27 cellular contexts compared by ENCODE assay signal in the genomic region with DNA sequence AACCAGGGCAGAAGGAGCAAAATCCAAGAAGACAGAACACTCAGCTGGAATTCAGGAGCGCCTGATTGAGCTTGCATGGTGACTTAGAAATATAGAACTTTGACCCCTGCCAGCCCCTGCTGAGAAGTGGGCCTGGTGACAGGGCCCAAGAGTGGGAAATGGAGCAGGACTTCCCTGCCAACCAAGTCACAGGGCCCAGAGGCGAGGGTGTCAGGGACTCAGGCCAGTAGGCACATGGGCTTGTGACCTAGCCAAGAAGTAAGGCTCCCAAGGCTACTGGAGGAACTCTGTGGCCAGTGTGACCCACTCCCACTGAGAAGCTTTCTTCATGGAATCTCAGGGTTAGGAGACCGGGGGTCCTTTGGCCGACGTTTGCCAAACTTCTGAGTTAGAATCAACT. TPM values are rescaled to one million over a fixed set of nuclear protein-coding genes. Genes with fewer than 3 reads are reported as not detected.
DNase-seq lines count a peak whose midpoint lies in the region; ATAC-seq and TF ChIP-seq lines count a peak whose summit lies in the region.
"Had no signal": no experiment of that assay in that cellular context is flagged by ENCODE, and none has a peak within 500 bp of the region (broad histone marks: within the 10 kb centered on the region; RNA-seq: fewer than 3 reads in every experiment).

No MANE protein-coding gene starts in this region.

- no peak overlapping the region for H2AK5ac ChIP-seq in mesenchymal stem cell (ENCODE audit: low read length, severe bottlenecking)

- H3K79me2 ChIP-seq in Karpas-422 (ENCODE audit: low read length) = peaks cover 61% of the 10 kb centered on the region

- no peaks in the 10 kb centered on the region for H4K20me1 ChIP-seq in Karpas-422 (ENCODE audit: insufficient read depth, low read depth, low read length)

- no peak overlapping the region for H2BK5ac ChIP-seq in mesenchymal stem cell (ENCODE audit: low read depth, low read length, poor library complexity, severe bottlenecking)

- no peaks in the 10 kb centered on the region for H3K9me2 ChIP-seq in Karpas-422 (replicated peaks; ENCODE audit: insufficient read depth, low read length)

- no peak overlapping the region for H2BK120ac ChIP-seq in mesenchymal stem cell (ENCODE audit: low read depth, low read length)

- H3K27me3 ChIP-seq in right atrium auricular region = no peaks in the 10 kb centered on the region
- no peaks in the 10 kb centered on the region for H3K27me3 ChIP-seq in Karpas-422 (ENCODE audit: low read length)
- peaks cover 0 to 13% of the 10 kb centered on the region in 2 experiments for H3K27me3 ChIP-seq in mesenchymal stem cell (ENCODE audit: control insufficient read depth in 1 of 2, insufficient read depth in 1 of 2, low read length in 2 of 2)
- no peaks in the 10 kb centered on the region for H3K27me3 ChIP-seq in gastrocnemius medialis
- H3K27me3 ChIP-seq: SJSA1 had no signal

- no peaks in the 10 kb centered on the region for H3K36me3 ChIP-seq in right atrium auricular region
- H3K36me3 ChIP-seq in Karpas-422 (ENCODE audit: insufficient read depth, low read length) = no peaks in the 10 kb centered on the region
- H3K36me3 ChIP-seq in mesenchymal stem cell (ENCODE audit: control insufficient read depth in 1 of 2, insufficient read depth in 2 of 2, low read depth in 1 of 2, low read length in 2 of 2) = no peaks in the 10 kb centered on the region
- no peaks in the 10 kb centered on the region for H3K36me3 ChIP-seq in gastrocnemius medialis
- H3K36me3 ChIP-seq: SJSA1 had no signal

- H3K79me1 ChIP-seq in mesenchymal stem cell (replicated peaks; ENCODE audit: low read length, poor library complexity, severe bottlenecking) = peaks cover 36% of the 10 kb centered on the region

- intact Hi-C loops in left cardiac atrium (cut with DNase I) = no loop called here
- intact Hi-C loops in gastrocnemius medialis (cut with DNase I; ENCODE audit: low total_unique reads) = no loop called here
- intact Hi-C loops in CD14-positive monocyte (cut with micrococcal nuclease) = loop anchor here (5.0 to 10.0 kb wide), 2 partner anchors 46 to 73 kb away; no protein-coding TSS in a partner anchor

- in situ Hi-C loops in gastrocnemius medialis (cut with MboI; ENCODE audit: low sequenced_read_pairs in 4 of 4) = no loop called here

- no peak overlapping the region for H3K4me3 ChIP-seq in right atrium auricular region
- no peak overlapping the region for H3K4me3 ChIP-seq in Karpas-422 (ENCODE audit: low read length)
- H3K4me3 ChIP-seq in mesenchymal stem cell (ENCODE audit: insufficient read depth in 1 of 2, low read depth in 1 of 2, low read length in 2 of 2) = no peak overlapping the region
- H3K4me3 ChIP-seq in gastrocnemius medialis = no peak overlapping the region
- H3K4me3 ChIP-seq: A549, GM23248, SJSA1 had no signal

- peak overlapping the region in 1 of 2 experiments; percentile 86 for H3K4ac ChIP-seq in mesenchymal stem cell (ENCODE audit: low read depth in 1 of 2, low read length in 2 of 2)

- peak overlapping the region in 1 of 2 experiments; percentile 86 for H3K14ac ChIP-seq in mesenchymal stem cell (ENCODE audit: low read length in 2 of 2)

- H2AFZ ChIP-seq in Karpas-422 (ENCODE audit: low read length) (no peak overlapping the region), mesenchymal stem cell (ENCODE audit: low read depth, low read length) (no peak overlapping the region)
- H2AFZ ChIP-seq: GM23248 had no signal

- H3K4me2 ChIP-seq in Karpas-422 (ENCODE audit: low read depth, low read length, poor library complexity, severe bottlenecking) (no peak overlapping the region), mesenchymal stem cell (ENCODE audit: low read length, poor library complexity, severe bottlenecking) (no peak overlapping the region)
- H3K4me2 ChIP-seq: A549 had no signal

- H3K9ac ChIP-seq in Karpas-422 (ENCODE audit: low read length) = peak overlapping the region; percentile 22
- no peak overlapping the region for H3K9ac ChIP-seq in mesenchymal stem cell (ENCODE audit: low read length)
- H3K9ac ChIP-seq: GM23248 had no signal

- no peak for DNase-seq in right atrium auricular region (ENCODE audit: low spot score)
- no peak for DNase-seq in left cardiac atrium
- no peak for DNase-seq in Karpas-422
- no peak for DNase-seq in mesenchymal stem cell
- peak in 1 of 2 donors; percentile 52 for DNase-seq in gastrocnemius medialis
- DNase-seq in HuH-7.5 (ENCODE audit: low spot score) = no peak
- DNase-seq in CD14-positive monocyte (ENCODE audit: low spot score) = no peak
- DNase-seq in dermis blood vessel endothelial cell = no peak
- DNase-seq: CD8-positive, alpha-beta memory T cell; DMS 273 treated with DMSO at 0.1 percent for 48 hours; DMS79; EL; GF-D8; GM23248; H7; KBM-7; MM.1S; NCI-H2029; NCI-H446; NCI-H524 treated with DMSO at 0.1 percent for 48 hours; NCI-H82; NK-92 treated with Interleukin-12 subunit alpha and Interleukin-12 subunit beta, amount 100 ng/mL, for 24 hours; PC-3 had no signal

- WGBS in mesenchymal stem cell = 84% methylated on average over 5 of the region's 5 CpGs

- peaks cover 0 to 2% of the 10 kb centered on the region in 2 donors for H3K36me3 Mint-ChIP-seq in CD14-positive monocyte
- H3K36me3 Mint-ChIP-seq: CD8-positive, alpha-beta memory T cell had no signal

- no peak overlapping the region for H3K4me3 Mint-ChIP-seq in CD14-positive monocyte
- H3K4me3 Mint-ChIP-seq: B cell; CD8-positive, alpha-beta memory T cell had no signal

- H4K91ac ChIP-seq in mesenchymal stem cell (ENCODE audit: low read length) = peak overlapping the region; percentile 85

- peak overlapping the region; percentile 66 for H4K8ac ChIP-seq in mesenchymal stem cell (ENCODE audit: low read length)

- H3K9me3 ChIP-seq in right atrium auricular region (no peaks in the 10 kb centered on the region), Karpas-422 (ENCODE audit: low read length) (no peaks in the 10 kb centered on the region), mesenchymal stem cell (ENCODE audit: control insufficient read depth, low read length) (no peaks in the 10 kb centered on the region), gastrocnemius medialis (no peaks in the 10 kb centered on the region)
- H3K9me3 ChIP-seq: A549, SJSA1 had no signal

- H3K9me3 Mint-ChIP-seq in CD14-positive monocyte = peaks cover 0 to 2% (median 0%) of the 10 kb centered on the region in 7 donors
- H3K9me3 Mint-ChIP-seq: CD8-positive, alpha-beta memory T cell had no signal

- TF ChIP-seq CTCF in right atrium auricular region (IDR thresholded peaks at IDR 0.05) (no peak), gastrocnemius medialis (IDR thresholded peaks at IDR 0.05 in 4 of 5, conservative IDR thresholded peaks at IDR 0.05 in 1 of 5) (no peak), CD14-positive monocyte (IDR thresholded peaks at IDR 0.05) (no peak)

- peaks cover 63% of the 10 kb centered on the region for H3K4me1 Mint-ChIP-seq in CD14-positive monocyte

- no peak for TF ChIP-seq POLR2A in gastrocnemius medialis (IDR thresholded peaks at IDR 0.05)

- H3K4me1 ChIP-seq in right atrium auricular region (peaks cover 0 to 32% of the 10 kb centered on the region in 2 donors), Karpas-422 (ENCODE audit: low read length) (peaks cover 69% of the 10 kb centered on the region), mesenchymal stem cell (ENCODE audit: control insufficient read depth, insufficient read depth, low read depth, low read length) (no peaks in the 10 kb centered on the region), gastrocnemius medialis (peaks cover 12 to 33% of the 10 kb centered on the region in 2 donors)
- H3K4me1 ChIP-seq: SJSA1 had no signal

- no peak overlapping the region for H3K23ac ChIP-seq in mesenchymal stem cell (ENCODE audit: low read length in 2 of 2)

- H3K27ac Mint-ChIP-seq in CD14-positive monocyte = peak overlapping the region in 1 of 7 donors; percentile 11

- H2BK12ac ChIP-seq in mesenchymal stem cell (ENCODE audit: low read length in 2 of 2) = peak overlapping the region; percentile 61 to 91

- peak overlapping the region; percentile 35 to 77 for H3K18ac ChIP-seq in mesenchymal stem cell (ENCODE audit: low read depth in 1 of 2, low read length in 2 of 2)

- no peak overlapping the region for H2BK15ac ChIP-seq in mesenchymal stem cell (ENCODE audit: low read depth, poor library complexity, severe bottlenecking)

- H3K27ac ChIP-seq in right atrium auricular region (peak overlapping the region; percentile 3 to 21), Karpas-422 (ENCODE audit: low read length) (peak overlapping the region; percentile 82), mesenchymal stem cell (ENCODE audit: low read length, poor library complexity, severe bottlenecking) (no peak overlapping the region), gastrocnemius medialis (peak overlapping the region in 3 of 4 donors; percentile 15 to 61 (median 59))
- H3K27ac ChIP-seq: C4-2B, GM23248, SJSA1 had no signal

- H3K27me3 Mint-ChIP-seq in CD14-positive monocyte (ENCODE audit: low read depth in 3 of 3) = peaks cover 0 to 3% (median 2%) of the 10 kb centered on the region in 3 donors
- H3K27me3 Mint-ChIP-seq: B cell had no signal

- ATAC-seq in left cardiac atrium (no peak), gastrocnemius medialis (peak; percentile 48 to 61)
- ATAC-seq: A549, PC-3 had no signal

RNA-seq across cellular contexts. Expression of a gene that starts 31.9 kb away (rescaled TPM):
- total RNA-seq in right atrium auricular region (10 to 100 TPM; 18.9 to 65.0 TPM), left cardiac atrium (10 to 100 TPM; 17.6 to 43.3 TPM), gastrocnemius medialis (100 to 1,000 TPM; 104 to 220 (median 128) TPM), dermis blood vessel endothelial cell (9.0 and 15.0 TPM in 2 replicates)
- total RNA-seq in Karpas-422 (2014; rRNA removed; shearing (Covaris generic); ENCODE audit: low replicate concordance) = 13.6 and 37.0 TPM in 2 replicates
- 15.0 TPM for polyA plus RNA-seq in mesenchymal stem cell (2013, experiment 1 of 2)
- polyA plus RNA-seq in mesenchymal stem cell (2013, experiment 2 of 2) = 16.2 TPM
- 1 to 10 TPM; 1.2 to 1.3 TPM for polyA plus RNA-seq in CD14-positive monocyte

RNA-seq across cellular contexts. Expression of a gene that starts 53.4 kb away (rescaled TPM):
- total RNA-seq in right atrium auricular region = 100 to 1,000 TPM in 1 of 2 donors, 10 to 100 TPM in 1; 90.0 to 116 TPM
- 100 to 1,000 TPM in 1 of 2 donors, 10 to 100 TPM in 1; 82.9 to 101 TPM for total RNA-seq in left cardiac atrium
- 35.3 and 78.0 TPM in 2 replicates for total RNA-seq in Karpas-422 (2014; rRNA removed; shearing (Covaris generic); ENCODE audit: low replicate concordance)
- 48.3 TPM for polyA plus RNA-seq in mesenchymal stem cell (2013, experiment 1 of 2)
- 48.7 TPM for polyA plus RNA-seq in mesenchymal stem cell (2013, experiment 2 of 2)
- total RNA-seq in gastrocnemius medialis = 100 to 1,000 TPM in 3 of 4 donors, 10 to 100 TPM in 1; 58.4 to 141 (median 107) TPM
- polyA plus RNA-seq in CD14-positive monocyte = 10 to 100 TPM; 73.4 to 93.8 TPM
- total RNA-seq in dermis blood vessel endothelial cell = 28.2 and 49.7 TPM in 2 replicates

Comparison
In these comparisons a context has a peak if more than half of its experiments do, and no peak if none do; other contexts are left out.
1. ATAC-seq: peak in gastrocnemius medialis (2 of 2); none in left cardiac atrium (0 of 2).
2. intact Hi-C loops: an anchor here in CD14-positive monocyte (5.0 to 10.0 kb wide); none called in left cardiac atrium and gastrocnemius medialis.